In genomic region chr11:44066732-44067131, GRCh38 we compare ENCODE assay signal across 8 cellular contexts. TPM values are rescaled to one million over a fixed set of nuclear protein-coding genes. Genes with fewer than 3 reads are reported as not detected.
DNase-seq lines count a peak whose midpoint lies in the region; TF ChIP-seq lines count a peak whose summit lies in the region.

No MANE protein-coding gene starts in this region.

- no peaks in the 10 kb centered on the region for H3K9me3 ChIP-seq in Karpas-422 (ENCODE audit: low read length)
- no peaks in the 10 kb centered on the region for H3K9me3 ChIP-seq in adipocyte (ENCODE audit: control insufficient read depth, low read length)
- H3K9me3 ChIP-seq in hepatocyte (ENCODE audit: low read depth): no peaks in the 10 kb centered on the region
- no peaks in the 10 kb centered on the region for H3K9me3 ChIP-seq in skeletal muscle tissue (ENCODE audit: control insufficient read depth in 3 of 3, low read length in 3 of 3)

- H3K36me3 ChIP-seq in Karpas-422 (ENCODE audit: insufficient read depth, low read length): no peaks in the 10 kb centered on the region
- peaks cover 9% of the 10 kb centered on the region for H3K36me3 ChIP-seq in adipocyte (ENCODE audit: control insufficient read depth, insufficient read depth, low read length, severe bottlenecking)
- no peaks in the 10 kb centered on the region for H3K36me3 ChIP-seq in hepatocyte (replicated peaks; ENCODE audit: insufficient read depth, low read depth)
- peaks cover 6 to 12% (median 6%) of the 10 kb centered on the region in 3 donors for H3K36me3 ChIP-seq in skeletal muscle tissue (ENCODE audit: control insufficient read depth in 3 of 3, insufficient read depth in 3 of 3, low read length in 3 of 3)

- DNase-seq in COLO829 (ENCODE audit: low spot score) (peak; percentile 78), Karpas-422 (peak; percentile 61), adipocyte (ENCODE audit: low read depth) (peak; percentile 63), hepatocyte (ENCODE audit: low spot score) (peak; percentile 63), DMS114 treated with DMSO at 0.1 percent for 48 hours (lab: John Stamatoyannopoulos, UW; ENCODE audit: unreplicated experiment) (no peak), ureter (ENCODE audit: low spot score) (no peak), T-helper 9 cell (no peak)

- TF ChIP-seq CTCF in hepatocyte (IDR thresholded peaks at IDR 0.05; ENCODE audit: poor library complexity): no peak

- WGBS in hepatocyte (ENCODE audit: low lambda C conversion rate, missing lambda C conversion rate): 55% methylated on average over 10 of the region's 10 CpGs

- H3K27ac ChIP-seq in Karpas-422 (ENCODE audit: low read length): peak overlapping the region; percentile 79
- H3K27ac ChIP-seq in hepatocyte: peak overlapping the region; percentile 93
- peak overlapping the region; percentile 86 for H3K27ac ChIP-seq in skeletal muscle tissue (ENCODE audit: low read depth, low read length)

- H3K4me3 ChIP-seq in Karpas-422 (ENCODE audit: low read length): peak overlapping the region; percentile 91
- peak overlapping the region; percentile 82 for H3K4me3 ChIP-seq in adipocyte (ENCODE audit: low read length)
- H3K4me3 ChIP-seq in hepatocyte: peak overlapping the region; percentile 53
- H3K4me3 ChIP-seq in skeletal muscle tissue (ENCODE audit: low read length in 3 of 3): peak overlapping the region; percentile 76 to 97 (median 95)

- peak overlapping the region; percentile 93 for H3K9ac ChIP-seq in Karpas-422 (ENCODE audit: low read length)
- H3K9ac ChIP-seq in adipocyte (ENCODE audit: low read length): peak overlapping the region; percentile 88
- peak overlapping the region; percentile 82 to 91 (median 84) for H3K9ac ChIP-seq in skeletal muscle tissue (ENCODE audit: low read depth in 1 of 3, low read length in 3 of 3)

- H3K27me3 ChIP-seq in Karpas-422 (ENCODE audit: low read length): no peaks in the 10 kb centered on the region
- H3K27me3 ChIP-seq in adipocyte (replicated peaks; ENCODE audit: control insufficient read depth, insufficient read depth, low read length): no peaks in the 10 kb centered on the region
- H3K27me3 ChIP-seq in hepatocyte: no peaks in the 10 kb centered on the region
- H3K27me3 ChIP-seq in skeletal muscle tissue (ENCODE audit: control insufficient read depth in 3 of 3, insufficient read depth in 3 of 3, low read length in 3 of 3): no peaks in the 10 kb centered on the region

- peak overlapping the region; percentile 86 for H2AFZ ChIP-seq in Karpas-422 (ENCODE audit: low read length)
- peak overlapping the region; percentile 89 for H2AFZ ChIP-seq in hepatocyte

- H3K4me1 ChIP-seq in Karpas-422 (ENCODE audit: low read length) (peaks cover 27% of the 10 kb centered on the region), adipocyte (ENCODE audit: control insufficient read depth, insufficient read depth, low read length) (peaks cover 6% of the 10 kb centered on the region), hepatocyte (ENCODE audit: insufficient read depth) (peaks cover 10% of the 10 kb centered on the region), skeletal muscle tissue (ENCODE audit: control insufficient read depth in 3 of 3, insufficient read depth in 3 of 3, low read length in 3 of 3) (peaks cover 4 to 10% (median 6%) of the 10 kb centered on the region in 3 donors)

- H4K20me1 ChIP-seq in Karpas-422 (ENCODE audit: insufficient read depth, low read depth, low read length) (no peaks in the 10 kb centered on the region), hepatocyte (ENCODE audit: insufficient read depth, poor library complexity, severe bottlenecking) (no peaks in the 10 kb centered on the region)

- peak overlapping the region; percentile 96 for H3K4me2 ChIP-seq in Karpas-422 (ENCODE audit: low read depth, low read length, poor library complexity, severe bottlenecking)
- peak overlapping the region; percentile 81 for H3K4me2 ChIP-seq in hepatocyte

- H3K9me2 ChIP-seq in Karpas-422 (replicated peaks; ENCODE audit: insufficient read depth, low read length) (no peaks in the 10 kb centered on the region), hepatocyte (replicated peaks; ENCODE audit: insufficient read depth) (no peaks in the 10 kb centered on the region)

- H3K79me2 ChIP-seq in Karpas-422 (ENCODE audit: low read length) (peaks cover 16% of the 10 kb centered on the region), hepatocyte (peaks cover 3% of the 10 kb centered on the region)

RNA-seq across cellular contexts. Expression of gene ACCS, which starts 0.7 kb away (rescaled TPM):
- 45.9 and 65.3 TPM in 2 replicates for total RNA-seq in Karpas-422 (2014; rRNA removed; shearing (Covaris generic); ENCODE audit: low replicate concordance)
- total RNA-seq in hepatocyte: 5.9 and 9.9 TPM in 2 replicates
- 21.4 and 23.1 TPM in 2 replicates for polyA plus RNA-seq in hepatocyte
- 20.9 TPM for total RNA-seq in skeletal muscle tissue
- 44.0 TPM for total RNA-seq in ureter

RNA-seq across cellular contexts. Expression of gene ACCSL, which starts 19.0 kb away (rescaled TPM):
- total RNA-seq in Karpas-422 (2014; rRNA removed; shearing (Covaris generic); ENCODE audit: low replicate concordance): not detected in 2 replicates
- total RNA-seq in hepatocyte (not detected in 2 replicates), skeletal muscle tissue (not detected), ureter (not detected)
- not detected in 2 replicates for polyA plus RNA-seq in hepatocyte

RNA-seq across cellular contexts. Expression of gene EXT2, which starts 28.7 kb away (rescaled TPM):
- 51.5 and 64.0 TPM in 2 replicates for total RNA-seq in Karpas-422 (2014; rRNA removed; shearing (Covaris generic); ENCODE audit: low replicate concordance)
- total RNA-seq in hepatocyte: 95.8 and 107 TPM in 2 replicates
- 71.5 and 80.6 TPM in 2 replicates for polyA plus RNA-seq in hepatocyte
- 106 TPM for total RNA-seq in skeletal muscle tissue
- total RNA-seq in ureter: 48.1 TPM

Comparison
In these comparisons a context has a peak if more than half of its experiments do, and no peak if none do; other contexts are left out.
1. DNase-seq: peak in COLO829 (single experiment), Karpas-422 (single experiment), adipocyte (single experiment) and hepatocyte (single experiment); none in DMS114 treated with DMSO at 0.1 percent for 48 hours (single experiment), ureter (single experiment) and T-helper 9 cell (single experiment).
2. Peak in every context shown above with its lines, with median percentiles within 50 percentile points of each other: H3K27ac ChIP-seq, H3K4me3 ChIP-seq and H3K9ac ChIP-seq.